1 cellular context compared by ENCODE assay signal in the genomic region with DNA sequence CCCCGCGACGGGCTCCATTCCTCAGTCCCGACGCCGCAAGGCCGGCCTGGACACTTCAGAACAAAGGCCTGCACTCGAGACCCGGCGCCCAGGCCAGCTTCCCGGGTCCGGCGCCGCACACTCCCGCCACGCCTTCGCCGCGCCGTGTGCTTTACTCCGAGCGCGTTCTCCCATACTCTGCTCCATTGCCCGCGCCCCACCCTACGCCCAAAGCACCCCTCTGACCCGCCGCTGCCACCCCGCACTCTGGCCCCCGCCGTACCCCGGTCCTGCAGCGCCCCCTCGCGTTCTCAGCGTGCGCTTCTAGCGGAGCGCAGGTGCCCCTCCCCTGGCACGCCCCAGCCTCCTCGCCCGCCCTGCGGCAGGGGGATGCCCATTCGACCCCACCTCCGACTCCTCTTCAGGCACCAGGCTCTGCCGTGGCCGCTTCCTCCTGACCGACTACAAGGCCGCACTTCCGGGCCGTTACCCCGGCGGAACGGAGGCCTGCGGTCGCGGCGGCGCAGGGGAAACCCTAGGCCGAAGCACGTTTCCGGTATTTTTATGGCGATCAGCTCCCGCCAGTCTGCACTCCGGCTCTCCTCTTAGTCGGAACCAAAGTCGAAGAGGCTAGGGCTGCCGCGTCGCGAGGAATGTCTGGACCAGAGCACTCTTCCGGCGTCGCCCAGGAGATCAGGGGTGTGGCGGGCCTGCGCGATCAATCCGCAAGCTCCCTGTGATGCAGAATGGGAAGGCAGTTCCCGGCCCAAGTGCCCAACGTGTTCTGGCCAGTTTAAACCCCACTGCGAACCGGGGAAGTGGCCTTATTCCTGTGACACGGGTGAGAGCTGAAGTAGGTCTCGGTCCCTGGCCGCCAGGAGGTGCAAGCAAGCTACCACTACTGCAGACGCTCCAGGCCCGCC.
TF ChIP-seq lines count a peak whose summit lies in the region.

Gene ZBTB45 (minus strand): TSS at position 456 of the 902 bp plus-strand sequence. CDS start 2,137 bp downstream, outside the sequence.

TF ChIP-seq in HCT116, 20 proteins besides CTCF, POLR2A, EP300 and RAD21 (continued from another document):
- TF ChIP-seq MAX (IDR thresholded peaks at IDR 0.05) (peak; percentile 86), SP1 (IDR thresholded peaks at IDR 0.05; ENCODE audit: low read depth) (peak; percentile 83), SIN3A (IDR thresholded peaks at IDR 0.05; ENCODE audit: low read depth) (peak; percentile 81), ATF3 (IDR thresholded peaks at IDR 0.05) (no peak), ZNF274 (IDR thresholded peaks at IDR 0.05; ENCODE audit: low read depth, low read length) (no peak), ZBTB33 (IDR thresholded peaks at IDR 0.05; ENCODE audit: extremely low read depth, insufficient replicate concordance, low read length) (peak; percentile 60), ELF1 (IDR thresholded peaks at IDR 0.05; ENCODE audit: borderline replicate concordance, low read depth) (no peak; the same call in 1 of the 2 replicates), SRF (IDR thresholded peaks at IDR 0.05; ENCODE audit: low read depth) (peak; percentile 93; the same call in 1 of the 2 replicates), CBX3 (IDR thresholded peaks at IDR 0.05; ENCODE audit: low read depth) (peak; percentile 95), ZFX (IDR thresholded peaks at IDR 0.05) (peak; percentile 94)
TF ChIP-seq in HCT116: peak in this region for 9.
